Comparison of ENCODE assay signal across 21 cellular contexts in the genomic region with DNA sequence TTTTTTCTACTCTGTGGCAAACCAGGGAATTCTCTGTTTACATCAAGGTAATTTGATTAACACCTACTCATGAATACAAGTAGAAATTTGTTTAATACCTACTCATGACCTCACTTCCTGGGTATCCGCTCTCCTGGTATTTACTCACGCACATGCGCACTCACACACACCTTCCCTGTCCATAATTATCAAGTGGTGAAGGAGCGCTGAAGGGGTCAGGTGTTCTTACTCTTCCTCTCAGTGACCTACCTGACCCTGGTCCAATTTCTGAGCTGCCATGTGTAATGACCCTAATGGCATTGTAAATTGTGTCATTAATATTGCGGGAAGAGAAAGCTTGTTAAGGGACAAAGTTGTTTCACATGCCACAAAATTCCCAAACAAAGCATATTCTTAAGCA.
"Had no signal": no experiment of that assay in that cellular context is flagged by ENCODE, and none has a peak within 500 bp of the region (broad histone marks: within the 10 kb centered on the region; RNA-seq: fewer than 3 reads in every experiment).

No MANE protein-coding gene starts in this region.

- H3K4me3 ChIP-seq: body of pancreas, testis, vagina had no signal

- H3K9me3 ChIP-seq: body of pancreas, testis, vagina had no signal

- H3K4me1 ChIP-seq: testis had no signal

- H3K27ac ChIP-seq: body of pancreas, testis, vagina had no signal

- H3K36me3 Mint-ChIP-seq: activated naive CD4-positive, alpha-beta T cell treated with anti-CD3 and anti-CD28 coated beads, Interleukin-2, amount 50 U/mL, for 24 hours; natural killer cell treated with Interleukin-12 subunit alpha and Interleukin-12 subunit beta and Interleukin-15 and Interleukin-18, amount 100 ng/mL, for 72 hours; stimulated activated naive B cell treated with anti-CD40 and anti-IgM and Interleukin-4, amounts not matched to agents 10 μg/mL and 1 μg/mL and 100 μg/mL, for 72 hours had no signal

- H3K4me1 Mint-ChIP-seq: activated naive CD4-positive, alpha-beta T cell treated with anti-CD3 and anti-CD28 coated beads, Interleukin-2, amount 50 U/mL, for 24 hours; stimulated activated naive B cell treated with anti-CD40 and anti-IgM and Interleukin-4, amounts not matched to agents 10 μg/mL and 1 μg/mL and 100 μg/mL, for 72 hours had no signal

- H3K9me3 Mint-ChIP-seq: dendritic cell treated with granulocyte-macrophage colony-stimulating factor and Interleukin-4, amounts not matched to agents 40 ng/mL and 50 ng/mL, for 4 days; natural killer cell treated with Interleukin-12 subunit alpha and Interleukin-12 subunit beta and Interleukin-15 and Interleukin-18, amount 100 ng/mL, for 72 hours; stimulated activated naive B cell treated with anti-CD40 and anti-IgM and Interleukin-4, amounts not matched to agents 10 μg/mL and 1 μg/mL and 100 μg/mL, for 72 hours had no signal

- H3K27me3 ChIP-seq: body of pancreas, testis, vagina had no signal

- DNase-seq: activated gamma-delta T cell treated with Interleukin-2 at 50 U/mL for 16 hours; activated T-cell treated with anti-CD3 and anti-CD28 coated beads, Interleukin-2, amount 50 U/mL, for 1 hour; anterior cingulate cortex; body of pancreas; caudate nucleus; effector CD4-positive, alpha-beta T cell; kidney; mammary epithelial cell; midbrain; occipital lobe; posterior cingulate gyrus; stimulated activated CD4-positive, alpha-beta T cell treated with anti-CD3 and anti-CD28 coated beads, Interleukin-2, amount 100 ng/mL, for 48 hours; stimulated activated CD8-positive, alpha-beta memory T cell treated with anti-CD3 and anti-CD28 coated beads, Interleukin-4, amount 100 ng/mL, for 48 hours; stimulated activated naive B cell treated with anti-CD40 and anti-IgM and Interleukin-4, amounts not matched to agents 10 μg/mL and 1 μg/mL and 100 μg/mL, for 72 hours; testis; trophoblast cell had no signal

- H3K4me3 Mint-ChIP-seq: activated naive CD4-positive, alpha-beta T cell treated with anti-CD3 and anti-CD28 coated beads, Interleukin-2, amount 50 U/mL, for 24 hours; dendritic cell treated with granulocyte-macrophage colony-stimulating factor and Interleukin-4, amounts not matched to agents 40 ng/mL and 50 ng/mL, for 4 days; natural killer cell treated with Interleukin-12 subunit alpha and Interleukin-12 subunit beta and Interleukin-15 and Interleukin-18, amount 100 ng/mL, for 72 hours; stimulated activated naive B cell treated with anti-CD40 and anti-IgM and Interleukin-4, amounts not matched to agents 10 μg/mL and 1 μg/mL and 100 μg/mL, for 72 hours; WTC11 had no signal

- H3K27me3 Mint-ChIP-seq: dendritic cell treated with granulocyte-macrophage colony-stimulating factor and Interleukin-4, amounts not matched to agents 40 ng/mL and 50 ng/mL, for 4 days had no signal

- H3K27ac Mint-ChIP-seq: activated naive CD4-positive, alpha-beta T cell treated with anti-CD3 and anti-CD28 coated beads, Interleukin-2, amount 50 U/mL, for 24 hours; dendritic cell treated with granulocyte-macrophage colony-stimulating factor and Interleukin-4, amounts not matched to agents 40 ng/mL and 50 ng/mL, for 4 days; natural killer cell treated with Interleukin-12 subunit alpha and Interleukin-12 subunit beta and Interleukin-15 and Interleukin-18, amount 100 ng/mL, for 72 hours; stimulated activated naive B cell treated with anti-CD40 and anti-IgM and Interleukin-4, amounts not matched to agents 10 μg/mL and 1 μg/mL and 100 μg/mL, for 72 hours; WTC11 had no signal

- H3K36me3 ChIP-seq: vagina had no signal
